In the genomic region with DNA sequence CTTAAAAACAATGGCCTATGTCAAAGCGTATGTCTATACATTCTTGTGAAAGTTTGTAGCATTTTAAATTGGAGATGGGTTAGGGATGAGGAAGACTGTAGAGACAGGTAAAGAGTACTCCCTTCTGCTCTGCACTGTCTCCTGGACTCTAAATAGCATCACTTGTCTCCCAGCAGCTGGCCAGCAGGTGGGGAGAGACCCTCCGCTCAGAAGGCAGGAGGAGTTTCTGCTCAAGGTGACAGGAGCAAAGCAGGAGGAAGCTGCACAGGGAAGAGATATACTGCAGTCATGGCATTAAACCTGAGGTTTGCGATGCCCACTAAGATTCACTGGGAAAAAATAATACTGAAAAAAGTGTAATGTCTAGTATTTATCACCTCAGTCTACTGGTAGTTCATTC, we compare ENCODE assay signal across 20 cellular contexts.
"Had no signal": no experiment of that assay in that cellular context is flagged by ENCODE, and none has a peak within 500 bp of the region (broad histone marks: within the 10 kb centered on the region; RNA-seq: fewer than 3 reads in every experiment).

No MANE protein-coding gene starts in this region.

- H3K9me3 ChIP-seq: mucosa of descending colon, ovary, stomach, thoracic aorta had no signal

- H3K79me2 ChIP-seq: hepatocyte had no signal

- DNase-seq: erythroblast; foreskin keratinocyte; head of caudate nucleus; kidney glomerular epithelial cell; mammary epithelial cell; mucosa of descending colon; naive thymus-derived CD8-positive, alpha-beta T cell; nucleus accumbens; ovary; right cardiac atrium; small intestine; stimulated activated CD4-positive, alpha-beta T cell treated with anti-CD3 and anti-CD28 coated beads, Interleukin-12 subunit alpha, Interleukin-12 subunit beta, amount 100 ng/mL, for 4 hours; stimulated activated naive CD4-positive, alpha-beta T cell; stomach; substantia nigra; trophoblast cell had no signal

- H2AFZ ChIP-seq: hepatocyte had no signal

- H3K4me1 ChIP-seq: foreskin keratinocyte, stomach had no signal

- H3K27me3 ChIP-seq: ovary had no signal

- H3K27ac Mint-ChIP-seq: dendritic cell treated with granulocyte-macrophage colony-stimulating factor and Interleukin-4, amounts not matched to agents 40 ng/mL and 50 ng/mL, for 4 days; naive thymus-derived CD8-positive, alpha-beta T cell had no signal

- H3K36me3 ChIP-seq: ovary, stomach, thoracic aorta had no signal

- H3K27ac ChIP-seq: foreskin keratinocyte, hepatocyte, ovary, stomach, thoracic aorta had no signal

- H3K9me3 Mint-ChIP-seq: dendritic cell treated with granulocyte-macrophage colony-stimulating factor and Interleukin-4, amounts not matched to agents 40 ng/mL and 50 ng/mL, for 4 days had no signal

- H3K4me2 ChIP-seq: hepatocyte had no signal

- H3K36me3 Mint-ChIP-seq: naive thymus-derived CD8-positive, alpha-beta T cell had no signal

- H3K4me3 ChIP-seq: hepatocyte, mucosa of descending colon, ovary, stomach, thoracic aorta had no signal

- H3K4me3 Mint-ChIP-seq: dendritic cell treated with granulocyte-macrophage colony-stimulating factor and Interleukin-4, amounts not matched to agents 40 ng/mL and 50 ng/mL, for 4 days; naive thymus-derived CD8-positive, alpha-beta T cell had no signal

- ATAC-seq: foreskin keratinocyte; left lobe of liver; mucosa of descending colon; naive thymus-derived CD8-positive, alpha-beta T cell; right cardiac atrium had no signal

- H3K4me1 Mint-ChIP-seq: naive thymus-derived CD8-positive, alpha-beta T cell had no signal
